23 cellular contexts compared by ENCODE assay signal in genomic region chrX:47859686-47860085, GRCh38.
"Had no signal": no experiment of that assay in that cellular context is flagged by ENCODE, and none has a peak within 500 bp of the region (broad histone marks: within the 10 kb centered on the region; RNA-seq: fewer than 3 reads in every experiment).

No MANE protein-coding gene starts in this region.

- ATAC-seq: psoas muscle; right cardiac atrium; right lobe of liver; stimulated activated effector memory CD8-positive, alpha-beta T cell treated with anti-CD3 and anti-CD28 coated beads, Interleukin-12 subunit alpha, Interleukin-12 subunit beta, amount 100 ng/mL, for 72 hours; stimulated activated naive B cell treated with anti-CD40 and anti-IgM and Interleukin-4, amounts not matched to agents 10 μg/mL and 1 μg/mL and 100 μg/mL, for 72 hours had no signal

- DNase-seq: occipital lobe; ovary; posterior cingulate gyrus; psoas muscle; right cardiac atrium; right lobe of liver; sigmoid colon; small intestine; stimulated activated CD4-positive, alpha-beta T cell treated with anti-CD3 and anti-CD28 coated beads, Interleukin-15, amount 100 ng/mL, for 24 hours; stimulated activated CD4-positive, alpha-beta T cell treated with anti-CD3 and anti-CD28 coated beads, Interleukin-2, amount 100 ng/mL, for 24 hours; stimulated activated CD4-positive, alpha-beta T cell treated with anti-CD3 and anti-CD28 coated beads, Interleukin-2, amount 100 ng/mL, for 48 hours; stimulated activated CD4-positive, alpha-beta T cell treated with anti-CD3 and anti-CD28 coated beads, Interleukin-4, amount 100 ng/mL, for 24 hours; stimulated activated naive B cell treated with anti-CD40 and anti-IgM and Interleukin-4, amounts not matched to agents 10 μg/mL and 1 μg/mL and 100 μg/mL, for 72 hours; stimulated activated naive CD4-positive, alpha-beta T cell treated with Interleukin-2 at 50 U/mL for 16 hours; stomach; thyroid gland; trophoblast cell; upper lobe of left lung had no signal

- H3K9me3 Mint-ChIP-seq: nephron; neural progenitor cell; stimulated activated effector memory CD8-positive, alpha-beta T cell treated with anti-CD3 and anti-CD28 coated beads, Interleukin-12 subunit alpha, Interleukin-12 subunit beta, amount 100 ng/mL, for 72 hours; stimulated activated naive B cell treated with anti-CD40 and anti-IgM and Interleukin-4, amounts not matched to agents 10 μg/mL and 1 μg/mL and 100 μg/mL, for 72 hours; stimulated activated naive CD8-positive, alpha-beta T cell treated with anti-CD3 and anti-CD28 coated beads, Interleukin-15, Interleukin-2, amounts not matched to agents 100 ng/mL and 50 ng/mL, for 24 hours had no signal

- H3K4me1 Mint-ChIP-seq: nephron; neural progenitor cell; stimulated activated effector memory CD8-positive, alpha-beta T cell treated with anti-CD3 and anti-CD28 coated beads, Interleukin-12 subunit alpha, Interleukin-12 subunit beta, amount 100 ng/mL, for 72 hours had no signal

- H3K27me3 Mint-ChIP-seq: progenitor cell of endocrine pancreas; stimulated activated naive B cell treated with anti-CD40 and anti-IgM and Interleukin-4, amounts not matched to agents 10 μg/mL and 1 μg/mL and 100 μg/mL, for 72 hours; stimulated activated naive CD8-positive, alpha-beta T cell treated with anti-CD3 and anti-CD28 coated beads, Interleukin-15, Interleukin-2, amounts not matched to agents 100 ng/mL and 50 ng/mL, for 24 hours had no signal

- H3K27ac Mint-ChIP-seq: neural progenitor cell; progenitor cell of endocrine pancreas; stimulated activated effector memory CD8-positive, alpha-beta T cell treated with anti-CD3 and anti-CD28 coated beads, Interleukin-12 subunit alpha, Interleukin-12 subunit beta, amount 100 ng/mL, for 72 hours; stimulated activated naive B cell treated with anti-CD40 and anti-IgM and Interleukin-4, amounts not matched to agents 10 μg/mL and 1 μg/mL and 100 μg/mL, for 72 hours; stimulated activated naive CD8-positive, alpha-beta T cell treated with anti-CD3 and anti-CD28 coated beads, Interleukin-15, Interleukin-2, amounts not matched to agents 100 ng/mL and 50 ng/mL, for 24 hours had no signal

- H3K4me3 Mint-ChIP-seq: nephron; neural progenitor cell; stimulated activated effector memory CD8-positive, alpha-beta T cell treated with anti-CD3 and anti-CD28 coated beads, Interleukin-12 subunit alpha, Interleukin-12 subunit beta, amount 100 ng/mL, for 72 hours; stimulated activated naive CD8-positive, alpha-beta T cell treated with anti-CD3 and anti-CD28 coated beads, Interleukin-15, Interleukin-2, amounts not matched to agents 100 ng/mL and 50 ng/mL, for 24 hours had no signal
